In the genomic region with DNA sequence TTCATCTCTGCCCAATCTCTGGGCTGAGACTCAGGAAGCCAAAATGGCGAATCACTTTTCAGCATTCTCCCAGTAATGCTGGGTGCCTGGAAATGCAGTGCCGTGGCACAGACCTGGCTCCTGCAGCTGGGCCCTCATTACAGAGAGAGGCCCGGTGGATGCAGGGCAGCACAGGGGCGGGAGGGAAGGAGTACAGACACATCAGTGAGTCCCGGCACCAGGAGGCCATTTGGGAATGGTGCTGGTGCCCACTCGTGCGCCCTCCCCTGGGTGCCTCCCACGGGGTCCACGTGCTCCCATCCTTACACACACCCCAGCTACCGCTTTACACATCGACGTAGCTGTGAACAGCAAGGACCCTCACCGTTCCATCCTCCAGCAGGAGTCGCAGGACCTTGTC, we compare ENCODE assay signal across 28 cellular contexts.
"Had no signal": no experiment of that assay in that cellular context is flagged by ENCODE, and none has a peak within 500 bp of the region (broad histone marks: within the 10 kb centered on the region; RNA-seq: fewer than 3 reads in every experiment).

No MANE protein-coding gene starts in this region.

- H3K4me1 Mint-ChIP-seq: activated B cell treated with CpG ODN at 0.5 μM for 24 hours; activated CD4-positive, alpha-beta T cell treated with anti-CD3 and anti-CD28 coated beads, Interleukin-2, amount 10 ng/mL, durations not matched to agents 24 days and 14 days; activated naive CD8-positive, alpha-beta T cell treated with anti-CD3 and anti-CD28 coated beads, Interleukin-2, amount 10 ng/mL, durations not matched to agents 7 days and 5 days; activated T-helper 17 cell treated with anti-CD3 and anti-CD28 coated beads, Interleukin-2, amount 50 U/mL, for 72 hours; central memory CD8-positive, alpha-beta T cell had no signal

- H3K27ac ChIP-seq: adrenal gland, SJSA1 had no signal

- H3K27me3 ChIP-seq: adrenal gland, SJSA1 had no signal

- DNase-seq: activated B cell treated with CpG ODN at 0.5 μM for 24 hours; activated CD4-positive, alpha-beta T cell treated with anti-CD3 and anti-CD28 coated beads for 1 hour; activated CD4-positive, alpha-beta T cell treated with anti-CD3 and anti-CD28 coated beads, Interleukin-2, amount 10 ng/mL, durations not matched to agents 24 days and 14 days; activated CD4-positive, alpha-beta T cell treated with anti-CD3 and anti-CD28 coated beads, Interleukin-2, amount 50 U/mL, for 48 hours; activated gamma-delta T cell; activated naive CD4-positive, alpha-beta T cell treated with anti-CD3 and anti-CD28 coated beads for 36 hours; activated naive CD8-positive, alpha-beta T cell treated with anti-CD3 and anti-CD28 coated beads, Interleukin-2, amount 10 ng/mL, durations not matched to agents 7 days and 5 days; activated T-cell treated with anti-CD3 and anti-CD28 coated beads for 4 hours; activated T-cell treated with anti-CD3 and anti-CD28 coated beads, Interleukin-2, amount 50 U/mL, for 48 hours; adrenal gland; aorta; MM.1S; NCI-H1105; NCI-H1436; NCI-H1694 treated with DMSO at 0.1 percent for 48 hours; NCI-H2029 treated with DMSO at 0.1 percent for 48 hours; NCI-H345; NCI-H510A; NCI-H526 treated with DMSO at 0.1 percent for 48 hours; NK-92 treated with Interleukin-12 subunit alpha and Interleukin-12 subunit beta, amount 100 ng/mL, for 24 hours; OCI-M1; SHP77; T-helper 9 cell had no signal

- H3K27ac Mint-ChIP-seq: activated B cell treated with CpG ODN at 0.5 μM for 24 hours; activated CD4-positive, alpha-beta T cell treated with anti-CD3 and anti-CD28 coated beads, Interleukin-2, amount 10 ng/mL, durations not matched to agents 24 days and 14 days; activated naive CD4-positive, alpha-beta T cell treated with anti-CD3 and anti-CD28 coated beads for 36 hours; activated naive CD8-positive, alpha-beta T cell treated with anti-CD3 and anti-CD28 coated beads, Interleukin-2, amount 10 ng/mL, durations not matched to agents 7 days and 5 days; activated T-helper 17 cell treated with anti-CD3 and anti-CD28 coated beads, Interleukin-2, amount 50 U/mL, for 72 hours; T-helper 1 cell treated with Interleukin-12 subunit alpha and Interleukin-12 subunit beta and Interleukin-4 antibody, amounts not matched to agents 30 μg/mL and 1 μg/mL, for 36 hours had no signal

- H3K4me3 ChIP-seq: adrenal gland, SJSA1 had no signal

- H3K4me3 Mint-ChIP-seq: activated B cell treated with CpG ODN at 0.5 μM for 24 hours; activated CD4-positive, alpha-beta T cell treated with anti-CD3 and anti-CD28 coated beads, Interleukin-2, amount 10 ng/mL, durations not matched to agents 24 days and 14 days; activated naive CD4-positive, alpha-beta T cell treated with anti-CD3 and anti-CD28 coated beads for 36 hours; activated naive CD8-positive, alpha-beta T cell treated with anti-CD3 and anti-CD28 coated beads, Interleukin-2, amount 10 ng/mL, durations not matched to agents 7 days and 5 days; activated T-helper 17 cell treated with anti-CD3 and anti-CD28 coated beads, Interleukin-2, amount 50 U/mL, for 72 hours; central memory CD8-positive, alpha-beta T cell; T-helper 1 cell treated with Interleukin-12 subunit alpha and Interleukin-12 subunit beta and Interleukin-4 antibody, amounts not matched to agents 30 μg/mL and 1 μg/mL, for 36 hours had no signal

- ATAC-seq: activated T-helper 17 cell treated with anti-CD3 and anti-CD28 coated beads, Interleukin-2, amount 50 U/mL, for 72 hours; SK-N-SH treated with all-trans-retinoic acid at 6 μM for 48 hours had no signal

- H3K9me3 Mint-ChIP-seq: activated B cell treated with CpG ODN at 0.5 μM for 24 hours; activated CD4-positive, alpha-beta T cell treated with anti-CD3 and anti-CD28 coated beads, Interleukin-2, amount 10 ng/mL, durations not matched to agents 24 days and 14 days; activated naive CD4-positive, alpha-beta T cell treated with anti-CD3 and anti-CD28 coated beads for 36 hours; activated naive CD8-positive, alpha-beta T cell treated with anti-CD3 and anti-CD28 coated beads, Interleukin-2, amount 10 ng/mL, durations not matched to agents 7 days and 5 days; activated T-helper 17 cell treated with anti-CD3 and anti-CD28 coated beads, Interleukin-2, amount 50 U/mL, for 72 hours; central memory CD8-positive, alpha-beta T cell; T-helper 1 cell treated with Interleukin-12 subunit alpha and Interleukin-12 subunit beta and Interleukin-4 antibody, amounts not matched to agents 30 μg/mL and 1 μg/mL, for 36 hours had no signal

- H3K36me3 Mint-ChIP-seq: activated naive CD8-positive, alpha-beta T cell treated with anti-CD3 and anti-CD28 coated beads, Interleukin-2, amount 10 ng/mL, durations not matched to agents 7 days and 5 days had no signal

- H3K36me3 ChIP-seq: adrenal gland, SJSA1 had no signal

- H3K27me3 Mint-ChIP-seq: activated B cell treated with CpG ODN at 0.5 μM for 24 hours; activated T-helper 17 cell treated with anti-CD3 and anti-CD28 coated beads, Interleukin-2, amount 50 U/mL, for 72 hours had no signal

- H3K4me1 ChIP-seq: adrenal gland, SJSA1 had no signal

- H3K9me3 ChIP-seq: adrenal gland, SJSA1 had no signal
